ENCODE assay signal across 25 cellular contexts in genomic region chr2:20855456-20855855, GRCh38.
"Had no signal": no experiment of that assay in that cellular context is flagged by ENCODE, and none has a peak within 500 bp of the region (broad histone marks: within the 10 kb centered on the region; RNA-seq: fewer than 3 reads in every experiment).

No MANE protein-coding gene starts in this region.

- ATAC-seq: effector memory CD8-positive, alpha-beta T cell; esophagus mucosa; gastrocnemius medialis; heart right ventricle; left cardiac atrium; left lung; left ventricle myocardium superior; lower lobe of right lung; mucosa of descending colon; naive thymus-derived CD8-positive, alpha-beta T cell had no signal

- H3K4me1 ChIP-seq: esophagus squamous epithelium, gastrocnemius medialis, heart right ventricle, left lung, lower lobe of right lung had no signal

- H3K9me3 ChIP-seq: esophagus squamous epithelium, gastrocnemius medialis, heart right ventricle, left lung, lower lobe of right lung, mucosa of descending colon had no signal

- H3K9me3 Mint-ChIP-seq: dendritic cell treated with granulocyte-macrophage colony-stimulating factor and Interleukin-4, amounts not matched to agents 40 ng/mL and 50 ng/mL, for 4 days; effector memory CD8-positive, alpha-beta T cell; endodermal cell; mesothelial cell of epicardium; naive B cell; naive thymus-derived CD8-positive, alpha-beta T cell had no signal

- H3K27ac ChIP-seq: epithelial cell of prostate, esophagus squamous epithelium, gastrocnemius medialis, heart right ventricle, left lung, lower lobe of right lung had no signal

- H3K36me3 Mint-ChIP-seq: mesothelial cell of epicardium; naive B cell; naive thymus-derived CD8-positive, alpha-beta T cell had no signal

- H3K27ac Mint-ChIP-seq: dendritic cell treated with granulocyte-macrophage colony-stimulating factor and Interleukin-4, amounts not matched to agents 40 ng/mL and 50 ng/mL, for 4 days; effector memory CD8-positive, alpha-beta T cell; endodermal cell; mesothelial cell of epicardium; naive B cell; naive thymus-derived CD8-positive, alpha-beta T cell had no signal

- H3K27me3 ChIP-seq: left lung had no signal

- H3K4me3 Mint-ChIP-seq: dendritic cell treated with granulocyte-macrophage colony-stimulating factor and Interleukin-4, amounts not matched to agents 40 ng/mL and 50 ng/mL, for 4 days; effector memory CD8-positive, alpha-beta T cell; endodermal cell; mesothelial cell of epicardium; naive B cell; naive thymus-derived CD8-positive, alpha-beta T cell had no signal

- DNase-seq: cortex of kidney; effector CD8-positive, alpha-beta T cell; effector memory CD8-positive, alpha-beta T cell; endodermal cell; erythroblast; esophagus squamous epithelium; foreskin fibroblast; foreskin melanocyte; gastrocnemius medialis; glutamatergic neuron; head of caudate nucleus; heart right ventricle; hippocampal formation; left cardiac atrium; left lung; left ventricle myocardium superior; lower lobe of right lung; mesenchymal stem cell; mucosa of descending colon; naive B cell; naive thymus-derived CD8-positive, alpha-beta T cell had no signal

- H3K4me1 Mint-ChIP-seq: endodermal cell; mesothelial cell of epicardium; naive B cell; naive thymus-derived CD8-positive, alpha-beta T cell had no signal
